In genomic region chr7:102494473-102495163, GRCh38 we compare ENCODE assay signal across 8 cellular contexts. TPM values are rescaled to one million over a fixed set of nuclear protein-coding genes. Genes with fewer than 3 reads are reported as not detected.
DNase-seq lines count a peak whose midpoint lies in the region; ATAC-seq and TF ChIP-seq lines count a peak whose summit lies in the region.
"Not testable (repeated sequence)": the region's sequence is repeated elsewhere in the genome, so short reads cannot be mapped to it uniquely, and the experiment has no call there.

No MANE protein-coding gene starts in this region.

- H3K27me3 Mint-ChIP-seq in WTC11 (ENCODE audit: low read depth), result not testable (repeated sequence)

- POLR2A ChIA-PET in WTC11 (lab: Charles Lee), result not testable (repeated sequence)

- intact Hi-C loops in Right ventricle myocardium superior (cut with DNase I); sciatic nerve (cut with DNase I): not testable (repeated sequence)

- H3K4me1 Mint-ChIP-seq in WTC11, result not testable (repeated sequence)

- H3K9me3 Mint-ChIP-seq in WTC11, result not testable (repeated sequence)

- not testable (repeated sequence) for H3K27ac Mint-ChIP-seq in WTC11

- not testable (repeated sequence) for H3K4me3 Mint-ChIP-seq in WTC11

- CTCF ChIA-PET in WTC11 (lab: Charles Lee), result not testable (repeated sequence)

- peak; percentile 79 for ATAC-seq in GM18498 (IDR thresholded peaks at IDR 0.05; ENCODE audit: unreplicated experiment)
- peak; percentile 62 for ATAC-seq in GM19372 (IDR thresholded peaks at IDR 0.05; ENCODE audit: low read depth, unreplicated experiment)
- ATAC-seq in GM21717 (IDR thresholded peaks at IDR 0.05; ENCODE audit: unreplicated experiment), result peak; percentile 45
- peak; percentile 43 for ATAC-seq in HG02943 (IDR thresholded peaks at IDR 0.05; ENCODE audit: low read depth, unreplicated experiment)
- peak; percentile 32 for ATAC-seq in HG03378 (IDR thresholded peaks at IDR 0.05; ENCODE audit: unreplicated experiment)
- peak; percentile 0 for ATAC-seq in WTC11
- peak; percentile 65 for ATAC-seq in Right ventricle myocardium superior (ENCODE audit: poor library complexity)
- peak; percentile 18 for ATAC-seq in sciatic nerve

- DNase-seq in WTC11 (ENCODE audit: low spot score); Right ventricle myocardium superior; sciatic nerve (ENCODE audit: low spot score): not testable (repeated sequence)

- not testable (repeated sequence) for TF ChIP-seq CTCF in WTC11 (IDR thresholded peaks at IDR 0.05)

- not testable (repeated sequence) for H3K36me3 Mint-ChIP-seq in WTC11

RNA-seq across cellular contexts. Expression of gene POLR2J, which starts 15.9 kb away (rescaled TPM):
- 45.9 to 51.7 TPM (median 50.5 TPM) in 3 replicates for total RNA-seq in WTC11 (2021)
- total RNA-seq in Right ventricle myocardium superior, result 51.3 TPM
- 31.6 TPM for total RNA-seq in sciatic nerve

RNA-seq across cellular contexts. Expression of gene RASA4B, which starts 23.0 kb away (rescaled TPM):
- total RNA-seq in WTC11 (2021) (3.6 to 6.2 TPM (median 3.9 TPM) in 3 replicates), Right ventricle myocardium superior (9.3 TPM), sciatic nerve (59.3 TPM)

RNA-seq across cellular contexts. Expression of gene LRWD1, which starts 29.8 kb away (rescaled TPM):
- total RNA-seq in WTC11 (2021), result 37.4 to 41.7 TPM (median 39.6 TPM) in 3 replicates
- total RNA-seq in Right ventricle myocardium superior, result 9.7 TPM
- total RNA-seq in sciatic nerve, result 11.1 TPM

RNA-seq across cellular contexts. Expression of gene ALKBH4, which starts 30.0 kb away (rescaled TPM):
- total RNA-seq in WTC11 (2021) (20.4 to 24.8 TPM (median 22.9 TPM) in 3 replicates), Right ventricle myocardium superior (5.3 TPM), sciatic nerve (8.6 TPM)

RNA-seq across cellular contexts. Expression of gene UPK3BL2, which starts 48.9 kb away (rescaled TPM):
- total RNA-seq in WTC11 (2021), result 9.0 to 11.2 TPM (median 10.5 TPM) in 3 replicates
- 4.4 TPM for total RNA-seq in Right ventricle myocardium superior
- 31.6 TPM for total RNA-seq in sciatic nerve

Comparison
In these comparisons a context has a peak if more than half of its experiments do, and no peak if none do; other contexts are left out.
1. ATAC-seq: peak in every context shown above with its lines; median percentile 79 in GM18498; 65 in Right ventricle myocardium superior; 62 in GM19372; 45 in GM21717; 43 in HG02943; 32 in HG03378; 18 in sciatic nerve; 0 in WTC11.